In the genomic region with DNA sequence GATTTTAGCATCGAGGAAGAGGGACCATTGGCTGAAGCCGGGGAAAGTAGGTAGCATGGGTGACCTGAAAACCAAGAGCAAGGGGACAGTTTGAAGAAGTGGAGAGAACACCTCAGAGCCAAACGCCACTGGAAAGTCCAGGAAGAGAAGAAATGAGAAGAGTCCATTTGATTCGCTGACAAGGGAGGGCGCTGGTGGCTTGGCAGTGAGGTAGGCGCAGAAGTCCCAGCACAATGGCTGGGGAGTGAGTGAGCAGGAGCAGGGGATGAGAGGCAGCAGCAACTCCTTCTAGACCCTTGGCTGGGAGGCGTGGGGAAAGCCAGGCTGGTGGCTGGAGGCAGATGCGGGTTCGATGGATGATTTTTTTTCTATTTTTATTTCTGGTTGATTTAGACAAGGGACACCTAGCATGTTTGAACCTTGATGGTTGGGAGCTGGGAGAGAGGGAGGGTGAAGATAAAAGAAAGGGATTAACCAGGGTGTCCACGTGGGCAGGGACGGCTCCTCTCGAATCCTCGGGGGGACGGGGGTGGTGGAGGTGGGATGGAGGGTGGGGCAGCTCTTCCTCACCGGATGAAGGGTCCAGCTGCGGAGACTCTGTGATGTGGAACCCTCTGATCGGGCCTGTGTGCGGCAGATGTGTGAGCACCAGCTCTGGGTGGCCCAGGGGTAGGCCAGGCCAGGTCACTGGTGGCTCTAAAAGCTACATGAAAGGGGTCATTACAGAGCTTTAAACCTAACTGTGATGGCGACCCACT, we compare ENCODE assay signal across 9 cellular contexts.
DNase-seq lines count a peak whose midpoint lies in the region; ATAC-seq and TF ChIP-seq lines count a peak whose summit lies in the region.
"Had no signal": no experiment of that assay in that cellular context is flagged by ENCODE, and none has a peak within 500 bp of the region (broad histone marks: within the 10 kb centered on the region; RNA-seq: fewer than 3 reads in every experiment).

No MANE protein-coding gene starts in this region.

- no peaks in the 10 kb centered on the region for H3K9me3 Mint-ChIP-seq in activated CD4-positive, alpha-beta T cell treated with anti-CD3 and anti-CD28 coated beads, Interleukin-2, amount 10 ng/mL, durations not matched to agents 24 days and 14 days
- H3K9me3 Mint-ChIP-seq in chondrocyte (ENCODE audit: low read depth): no peaks in the 10 kb centered on the region
- H3K9me3 Mint-ChIP-seq in stimulated activated effector memory CD8-positive, alpha-beta T cell treated with anti-CD3 and anti-CD28 coated beads, Interleukin-12 subunit alpha, Interleukin-12 subunit beta, amount 100 ng/mL, for 72 hours: no peaks in the 10 kb centered on the region

- peak overlapping the region; percentile 95 for H3K27ac ChIP-seq in OCI-LY7 (ENCODE audit: low read depth, low read length, poor library complexity, severe bottlenecking)

- BruUV-seq in OCI-LY7 (replicated peaks; lab: Mats Ljungman, UMichigan): no TSS peak

- no peaks in the 10 kb centered on the region for H3K79me2 ChIP-seq in OCI-LY7 (ENCODE audit: insufficient read depth, low read depth, low read length)

- no peak overlapping the region for H3K4me2 ChIP-seq in OCI-LY7 (ENCODE audit: low read length)

- no peak for DNase-seq in activated CD4-positive, alpha-beta T cell treated with anti-CD3 and anti-CD28 coated beads, Interleukin-2, amount 10 ng/mL, durations not matched to agents 24 days and 14 days
- no peak for DNase-seq in activated CD4-positive, alpha-beta T cell treated with anti-CD3 and anti-CD28 coated beads, Interleukin-2, amount 50 U/mL, for 1 hour
- no peak for DNase-seq in OCI-LY7 (ENCODE audit: low spot score)
- DNase-seq in chondrocyte (ENCODE audit: low spot score): no peak
- no peak for DNase-seq in stimulated activated effector memory CD8-positive, alpha-beta T cell treated with anti-CD3 and anti-CD28 coated beads, Interleukin-12 subunit alpha, Interleukin-12 subunit beta, amount 100 ng/mL, for 72 hours (ENCODE audit: low spot score in 2 of 2)
- no peak for DNase-seq in NCI-H226
- DNase-seq in NCI-H345 (lab: John Stamatoyannopoulos, UW): no peak
- DNase-seq: NCI-H1436 had no signal

- intact Hi-C loops in activated CD4-positive, alpha-beta T cell treated with anti-CD3 and anti-CD28 coated beads, Interleukin-2, amount 10 ng/mL, durations not matched to agents 24 days and 14 days (cut with micrococcal nuclease): no loop called here
- intact Hi-C loops in OCI-LY7 (cut with micrococcal nuclease; ENCODE audit: unreplicated experiment): no loop called here

- H3K4me3 Mint-ChIP-seq in activated CD4-positive, alpha-beta T cell treated with anti-CD3 and anti-CD28 coated beads, Interleukin-2, amount 10 ng/mL, durations not matched to agents 24 days and 14 days: no peak overlapping the region
- no peak overlapping the region for H3K4me3 Mint-ChIP-seq in chondrocyte (ENCODE audit: unreplicated experiment)
- H3K4me3 Mint-ChIP-seq in stimulated activated effector memory CD8-positive, alpha-beta T cell treated with anti-CD3 and anti-CD28 coated beads, Interleukin-12 subunit alpha, Interleukin-12 subunit beta, amount 100 ng/mL, for 72 hours: no peak overlapping the region

- H3K27me3 Mint-ChIP-seq in activated CD4-positive, alpha-beta T cell treated with anti-CD3 and anti-CD28 coated beads, Interleukin-2, amount 10 ng/mL, durations not matched to agents 24 days and 14 days: no peaks in the 10 kb centered on the region
- no peaks in the 10 kb centered on the region for H3K27me3 Mint-ChIP-seq in chondrocyte (ENCODE audit: low read depth)

- POLR2A ChIA-PET in OCI-LY7 (lab: Charles Lee): interaction anchor here (0.5 to 1.8 kb wide), 5 partner anchors 163 to 615 kb away, joined by 3 to 4 read pairs (median 3); no protein-coding TSS in a partner anchor

- H3K36me3 Mint-ChIP-seq in activated CD4-positive, alpha-beta T cell treated with anti-CD3 and anti-CD28 coated beads, Interleukin-2, amount 10 ng/mL, durations not matched to agents 24 days and 14 days (ENCODE audit: low read depth): peaks cover 13% of the 10 kb centered on the region
- peaks cover 1% of the 10 kb centered on the region for H3K36me3 Mint-ChIP-seq in chondrocyte (ENCODE audit: low read depth)
- peaks cover 11% of the 10 kb centered on the region for H3K36me3 Mint-ChIP-seq in stimulated activated effector memory CD8-positive, alpha-beta T cell treated with anti-CD3 and anti-CD28 coated beads, Interleukin-12 subunit alpha, Interleukin-12 subunit beta, amount 100 ng/mL, for 72 hours

- CTCF ChIA-PET in OCI-LY7 (lab: Charles Lee; ENCODE audit: unreplicated experiment): no interaction called here

- no peaks in the 10 kb centered on the region for H3K9me2 ChIP-seq in OCI-LY7 (ENCODE audit: insufficient read depth, low read length)

- peak overlapping the region; percentile 13 for H3K27ac Mint-ChIP-seq in activated CD4-positive, alpha-beta T cell treated with anti-CD3 and anti-CD28 coated beads, Interleukin-2, amount 10 ng/mL, durations not matched to agents 24 days and 14 days
- H3K27ac Mint-ChIP-seq in chondrocyte (ENCODE audit: unreplicated experiment): peak overlapping the region; percentile 49
- H3K27ac Mint-ChIP-seq in stimulated activated effector memory CD8-positive, alpha-beta T cell treated with anti-CD3 and anti-CD28 coated beads, Interleukin-12 subunit alpha, Interleukin-12 subunit beta, amount 100 ng/mL, for 72 hours: peak overlapping the region; percentile 46

- no peaks in the 10 kb centered on the region; the same call in 1 of the 2 replicates for H3K9me3 ChIP-seq in OCI-LY7 (ENCODE audit: low read length)

- H3K4me1 ChIP-seq in OCI-LY7 (ENCODE audit: insufficient read depth, low read length, poor library complexity, severe bottlenecking): peaks cover 72% of the 10 kb centered on the region

- no peak overlapping the region for H3K4me3 ChIP-seq in OCI-LY7 (ENCODE audit: low read depth, low read length, poor library complexity, severe bottlenecking)

- no peaks in the 10 kb centered on the region for H4K20me1 ChIP-seq in OCI-LY7 (ENCODE audit: insufficient read depth, low read length)

- no peak overlapping the region for H2AFZ ChIP-seq in OCI-LY7 (ENCODE audit: low read length)

- TF ChIP-seq CTCF in OCI-LY7 (conservative IDR thresholded peaks at IDR 0.05; ENCODE audit: low read length) (peak; percentile 61), chondrocyte (IDR thresholded peaks at IDR 0.05) (peak; percentile 42)

- ATAC-seq in stimulated activated effector memory CD8-positive, alpha-beta T cell treated with anti-CD3 and anti-CD28 coated beads, Interleukin-12 subunit alpha, Interleukin-12 subunit beta, amount 100 ng/mL, for 72 hours: no peak
- no peak for ATAC-seq in HG03354 (IDR thresholded peaks at IDR 0.05; ENCODE audit: poor library complexity, severe bottlenecking, unreplicated experiment)

- peaks cover 10% of the 10 kb centered on the region for H3K36me3 ChIP-seq in OCI-LY7 (ENCODE audit: insufficient read depth, low read length)

- H3K4me1 Mint-ChIP-seq in activated CD4-positive, alpha-beta T cell treated with anti-CD3 and anti-CD28 coated beads, Interleukin-2, amount 10 ng/mL, durations not matched to agents 24 days and 14 days: peaks cover 17% of the 10 kb centered on the region
- peaks cover 12% of the 10 kb centered on the region for H3K4me1 Mint-ChIP-seq in chondrocyte (ENCODE audit: low read depth)
- H3K4me1 Mint-ChIP-seq in stimulated activated effector memory CD8-positive, alpha-beta T cell treated with anti-CD3 and anti-CD28 coated beads, Interleukin-12 subunit alpha, Interleukin-12 subunit beta, amount 100 ng/mL, for 72 hours: peaks cover 40% of the 10 kb centered on the region
